ENCODE assay signal across 9 cellular contexts in the genomic region with DNA sequence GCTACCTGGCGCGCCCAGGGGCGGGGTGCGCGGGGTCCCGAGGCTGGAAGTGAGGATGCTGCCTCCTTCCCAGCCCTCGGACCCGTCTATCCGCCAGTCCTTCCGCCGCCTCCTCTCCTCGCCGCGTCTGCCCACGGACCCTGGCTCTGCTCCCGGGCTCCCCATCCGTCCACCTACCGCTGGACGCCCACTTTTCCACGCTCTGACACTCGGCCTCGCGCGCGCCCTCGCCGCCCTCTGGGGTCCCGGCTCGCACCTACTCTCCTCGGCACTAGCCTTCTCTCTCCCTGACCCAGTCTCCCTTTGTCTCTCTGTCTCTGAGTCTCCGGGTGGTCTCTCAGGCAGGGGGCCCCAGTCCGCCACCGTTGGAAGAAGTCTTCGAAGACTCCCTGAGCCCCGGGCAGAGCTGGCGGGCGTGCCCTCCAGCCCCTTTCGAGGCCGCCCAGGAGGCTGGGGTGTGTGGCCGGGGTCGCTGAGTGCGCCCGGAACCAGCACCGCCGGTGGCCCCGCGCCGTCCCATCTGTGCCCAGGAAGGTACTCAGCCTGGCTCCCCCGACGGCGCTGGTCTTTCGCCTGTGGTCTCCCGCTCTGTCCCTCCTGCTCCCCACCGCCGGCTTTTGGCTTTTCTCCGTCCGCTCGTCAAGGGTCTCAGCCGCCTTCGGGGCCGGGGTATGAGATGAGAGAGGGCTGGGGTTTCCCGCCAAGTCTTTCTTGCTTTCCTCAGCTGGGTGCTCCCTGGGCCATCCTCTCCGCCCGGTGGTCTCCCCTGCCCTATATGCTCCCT. TPM values are rescaled to one million over a fixed set of nuclear protein-coding genes. Genes with fewer than 3 reads are reported as not detected.
A peak's percentile ranks its signal among the peaks of the same experiment; 100 is the strongest.
DNase-seq lines count a peak whose midpoint lies in the region; ATAC-seq and TF ChIP-seq lines count a peak whose summit lies in the region.
"Had no signal": no experiment of that assay in that cellular context is flagged by ENCODE, and none has a peak within 500 bp of the region (broad histone marks: within the 10 kb centered on the region; RNA-seq: fewer than 3 reads in every experiment).

No MANE protein-coding gene starts in this region.

- TF ChIP-seq CTCF in suprapubic skin (IDR thresholded peaks at IDR 0.05) (no peak), GM10248 (IDR thresholded peaks at IDR 0.05; ENCODE audit: control extremely low read depth, extremely low read depth, low read depth, missing control alignments) (no peak)

- peak overlapping the region; percentile 96 for H3K4me3 ChIP-seq in iPS-18c (ENCODE audit: insufficient read depth, low read depth, low read length)
- H3K4me3 ChIP-seq in suprapubic skin = peak overlapping the region; percentile 52

- intact Hi-C loops in activated T-helper 1 cell treated with anti-CD3 and anti-CD28 coated beads, Interleukin-12 subunit alpha, Interleukin-12 subunit beta, Interleukin-2, Interleukin-4 antibody, amounts not matched to agents 30 ng/mL and 10 ng/mL and 1 ng/mL, durations not matched to agents 14 hours and 24 hours and 36 hours (cut with micrococcal nuclease) = loop anchor here (5.0 kb wide), 1 partner anchor 895 kb away; the partner anchor contains the start of gene CASZ1

- ATAC-seq in HG03175 (IDR thresholded peaks at IDR 0.05; ENCODE audit: unreplicated experiment) = no peak

- WGBS in suprapubic skin = 14% methylated on average over 40 of the region's 64 CpGs

- H3K27me3 Mint-ChIP-seq in activated T-cell treated with anti-CD3 and anti-CD28 coated beads, Interleukin-2, amount 50 U/mL, for 24 hours = peaks cover 46% of the 10 kb centered on the region
- H3K27me3 Mint-ChIP-seq in activated T-helper 1 cell treated with anti-CD3 and anti-CD28 coated beads, Interleukin-12 subunit alpha, Interleukin-12 subunit beta, Interleukin-2, Interleukin-4 antibody, amounts not matched to agents 30 ng/mL and 10 ng/mL and 1 ng/mL, durations not matched to agents 14 hours and 24 hours and 36 hours (ENCODE audit: insufficient read depth) = peaks cover 60% of the 10 kb centered on the region

- H3K36me3 Mint-ChIP-seq in activated T-cell treated with anti-CD3 and anti-CD28 coated beads, Interleukin-2, amount 50 U/mL, for 24 hours (ENCODE audit: low read depth) = no peaks in the 10 kb centered on the region
- no peaks in the 10 kb centered on the region for H3K36me3 Mint-ChIP-seq in activated T-helper 1 cell treated with anti-CD3 and anti-CD28 coated beads, Interleukin-12 subunit alpha, Interleukin-12 subunit beta, Interleukin-2, Interleukin-4 antibody, amounts not matched to agents 30 ng/mL and 10 ng/mL and 1 ng/mL, durations not matched to agents 14 hours and 24 hours and 36 hours (ENCODE audit: low read depth)

- H3K9me3 Mint-ChIP-seq in activated T-cell treated with anti-CD3 and anti-CD28 coated beads, Interleukin-2, amount 50 U/mL, for 24 hours = no peaks in the 10 kb centered on the region
- no peaks in the 10 kb centered on the region for H3K9me3 Mint-ChIP-seq in activated T-helper 1 cell treated with anti-CD3 and anti-CD28 coated beads, Interleukin-12 subunit alpha, Interleukin-12 subunit beta, Interleukin-2, Interleukin-4 antibody, amounts not matched to agents 30 ng/mL and 10 ng/mL and 1 ng/mL, durations not matched to agents 14 hours and 24 hours and 36 hours

- no peak overlapping the region for H3K27ac ChIP-seq in suprapubic skin

- peaks cover 33% of the 10 kb centered on the region for H3K4me1 ChIP-seq in suprapubic skin

- H3K27me3 ChIP-seq in suprapubic skin = peaks cover 72% of the 10 kb centered on the region

- H3K27ac Mint-ChIP-seq in activated T-cell treated with anti-CD3 and anti-CD28 coated beads, Interleukin-2, amount 50 U/mL, for 24 hours = no peak overlapping the region
- H3K27ac Mint-ChIP-seq in activated T-helper 1 cell treated with anti-CD3 and anti-CD28 coated beads, Interleukin-12 subunit alpha, Interleukin-12 subunit beta, Interleukin-2, Interleukin-4 antibody, amounts not matched to agents 30 ng/mL and 10 ng/mL and 1 ng/mL, durations not matched to agents 14 hours and 24 hours and 36 hours = no peak overlapping the region

- H3K9me3 ChIP-seq in iPS-18c (ENCODE audit: control insufficient read depth, insufficient read depth, low read length) = no peaks in the 10 kb centered on the region
- H3K9me3 ChIP-seq in suprapubic skin = no peaks in the 10 kb centered on the region

- no peaks in the 10 kb centered on the region for H3K36me3 ChIP-seq in suprapubic skin

- POLR2A ChIA-PET in GM10248 (lab: Yijun Ruan, JAX) = no interaction called here

- DNase-seq in activated T-cell treated with anti-CD3 and anti-CD28 coated beads, Interleukin-2, amount 50 U/mL, for 24 hours = peak; percentile 37
- DNase-seq in activated T-cell treated with anti-CD3 and anti-CD28 coated beads for 4 hours = no peak
- no peak for DNase-seq in activated T-helper 1 cell treated with anti-CD3 and anti-CD28 coated beads, Interleukin-12 subunit alpha, Interleukin-12 subunit beta, Interleukin-2, Interleukin-4 antibody, amounts not matched to agents 30 ng/mL and 10 ng/mL and 1 ng/mL, durations not matched to agents 14 hours and 24 hours and 36 hours (ENCODE audit: low spot score)
- no peak for DNase-seq in suprapubic skin (ENCODE audit: low spot score in 2 of 2)
- DNase-seq in GM10248 (ENCODE audit: extremely low spot score) = no peak
- no peak for DNase-seq in NCI-H2171 (lab: John Stamatoyannopoulos, UW)

- CTCF ChIA-PET in GM10248 (lab: Yijun Ruan, JAX) = interaction anchor here (1.3 kb wide), 1 partner anchor 10 kb away, joined by 3 read pairs; no protein-coding TSS in a partner anchor

- H3K4me1 Mint-ChIP-seq in activated T-cell treated with anti-CD3 and anti-CD28 coated beads, Interleukin-2, amount 50 U/mL, for 24 hours (ENCODE audit: low read depth) = peaks cover 23% of the 10 kb centered on the region
- H3K4me1 Mint-ChIP-seq in activated T-helper 1 cell treated with anti-CD3 and anti-CD28 coated beads, Interleukin-12 subunit alpha, Interleukin-12 subunit beta, Interleukin-2, Interleukin-4 antibody, amounts not matched to agents 30 ng/mL and 10 ng/mL and 1 ng/mL, durations not matched to agents 14 hours and 24 hours and 36 hours (ENCODE audit: low read depth) = peaks cover 21% of the 10 kb centered on the region

- no peak for TF ChIP-seq POLR2A in suprapubic skin (IDR thresholded peaks at IDR 0.05)

- no peak for TF ChIP-seq EP300 in suprapubic skin (IDR thresholded peaks at IDR 0.05)

- peak overlapping the region; percentile 59 for H3K4me3 Mint-ChIP-seq in activated T-cell treated with anti-CD3 and anti-CD28 coated beads, Interleukin-2, amount 50 U/mL, for 24 hours
- peak overlapping the region; percentile 59 for H3K4me3 Mint-ChIP-seq in activated T-helper 1 cell treated with anti-CD3 and anti-CD28 coated beads, Interleukin-12 subunit alpha, Interleukin-12 subunit beta, Interleukin-2, Interleukin-4 antibody, amounts not matched to agents 30 ng/mL and 10 ng/mL and 1 ng/mL, durations not matched to agents 14 hours and 24 hours and 36 hours

RNA-seq across cellular contexts. Expression of gene DRAXIN, which starts 0.6 kb away (rescaled TPM):
- total RNA-seq in activated T-helper 1 cell treated with anti-CD3 and anti-CD28 coated beads, Interleukin-12 subunit alpha, Interleukin-12 subunit beta, Interleukin-2, Interleukin-4 antibody, amounts not matched to agents 30 ng/mL and 10 ng/mL and 1 ng/mL, durations not matched to agents 14 hours and 24 hours and 36 hours = 0.07 TPM in 1 of 2 replicates, not detected in the other
- total RNA-seq in suprapubic skin = under 1 TPM in 3 of 4 donors, not detected in 1; 0.08 to 0.10 (median 0.08) TPM
- total RNA-seq: fibroblast of villous mesenchyme had no signal

RNA-seq across cellular contexts. Expression of gene MAD2L2, which starts 11.2 kb away (rescaled TPM):
- 76.9 and 81.8 TPM in 2 replicates for total RNA-seq in activated T-helper 1 cell treated with anti-CD3 and anti-CD28 coated beads, Interleukin-12 subunit alpha, Interleukin-12 subunit beta, Interleukin-2, Interleukin-4 antibody, amounts not matched to agents 30 ng/mL and 10 ng/mL and 1 ng/mL, durations not matched to agents 14 hours and 24 hours and 36 hours
- total RNA-seq in suprapubic skin = 10 to 100 TPM; 25.4 to 35.0 (median 32.7) TPM

RNA-seq across cellular contexts. Expression of gene FBXO6, which starts 28.1 kb away (rescaled TPM):
- 15.7 and 17.2 TPM in 2 replicates for total RNA-seq in activated T-helper 1 cell treated with anti-CD3 and anti-CD28 coated beads, Interleukin-12 subunit alpha, Interleukin-12 subunit beta, Interleukin-2, Interleukin-4 antibody, amounts not matched to agents 30 ng/mL and 10 ng/mL and 1 ng/mL, durations not matched to agents 14 hours and 24 hours and 36 hours
- total RNA-seq in suprapubic skin = 10 to 100 TPM; 13.7 to 21.5 (median 15.9) TPM

RNA-seq across cellular contexts. Expression of gene FBXO44, which starts 37.4 kb away (rescaled TPM):
- 22.0 and 24.2 TPM in 2 replicates for total RNA-seq in activated T-helper 1 cell treated with anti-CD3 and anti-CD28 coated beads, Interleukin-12 subunit alpha, Interleukin-12 subunit beta, Interleukin-2, Interleukin-4 antibody, amounts not matched to agents 30 ng/mL and 10 ng/mL and 1 ng/mL, durations not matched to agents 14 hours and 24 hours and 36 hours
- 10 to 100 TPM; 17.2 to 56.3 (median 28.1) TPM for total RNA-seq in suprapubic skin

RNA-seq across cellular contexts. Expression of gene FBXO2, which starts 37.9 kb away (rescaled TPM):
- total RNA-seq in activated T-helper 1 cell treated with anti-CD3 and anti-CD28 coated beads, Interleukin-12 subunit alpha, Interleukin-12 subunit beta, Interleukin-2, Interleukin-4 antibody, amounts not matched to agents 30 ng/mL and 10 ng/mL and 1 ng/mL, durations not matched to agents 14 hours and 24 hours and 36 hours = 0.60 and 0.93 TPM in 2 replicates
- total RNA-seq in suprapubic skin = 10 to 100 TPM in 3 of 4 donors, 1 to 10 TPM in 1; 8.2 to 16.7 (median 13.5) TPM
